8 cellular contexts compared by ENCODE assay signal in genomic region chr11:119101759-119102423, GRCh38. TPM values are rescaled to one million over a fixed set of nuclear protein-coding genes. Genes with fewer than 3 reads are reported as not detected.
DNase-seq lines count a peak whose midpoint lies in the region; ATAC-seq and TF ChIP-seq lines count a peak whose summit lies in the region.

DPAGT1 (minus strand) TSS chr11:119101853; CDS start chr11:119101655, 198 bp downstream.

- H3K36me3 ChIP-seq in Peyer's patch, result peaks cover 0 to 16% (median 0%) of the 10 kb centered on the region in 3 donors
- H3K36me3 ChIP-seq in esophagus muscularis mucosa, result peaks cover 8 to 21% (median 16%) of the 10 kb centered on the region in 4 donors
- peaks cover 16% of the 10 kb centered on the region for H3K36me3 ChIP-seq in muscle layer of colon (ENCODE audit: insufficient read depth, low read length)

- WGBS in esophagus muscularis mucosa, result under 1% methylated on average over 32 of the region's 32 CpGs

- no peaks in the 10 kb centered on the region for H3K27me3 ChIP-seq in Peyer's patch
- H3K27me3 ChIP-seq in esophagus muscularis mucosa, result no peaks in the 10 kb centered on the region
- no peaks in the 10 kb centered on the region for H3K27me3 ChIP-seq in muscle layer of colon (ENCODE audit: control insufficient read depth in 1 of 2, insufficient read depth in 2 of 2, low read length in 2 of 2)

- peaks cover 14% of the 10 kb centered on the region for H3K36me3 Mint-ChIP-seq in activated T-cell treated with anti-CD3 and anti-CD28 coated beads, Interleukin-2, amount 50 U/mL, for 4 hours (ENCODE audit: insufficient read depth)

- no peaks in the 10 kb centered on the region for H3K9me3 Mint-ChIP-seq in activated T-cell treated with anti-CD3 and anti-CD28 coated beads, Interleukin-2, amount 50 U/mL, for 4 hours

- peak; percentile 72 for ATAC-seq in GM21723 (IDR thresholded peaks at IDR 0.05; ENCODE audit: unreplicated experiment)
- ATAC-seq in activated T-cell treated with anti-CD3 and anti-CD28 coated beads, Interleukin-2, amount 50 U/mL, for 4 hours, result peak; percentile 88 to 90

- H3K4me1 ChIP-seq in Peyer's patch, result peaks cover 4 to 32% (median 9%) of the 10 kb centered on the region in 4 donors
- H3K4me1 ChIP-seq in esophagus muscularis mucosa, result peaks cover 38 to 45% (median 40%) of the 10 kb centered on the region in 4 donors
- H3K4me1 ChIP-seq in muscle layer of colon (ENCODE audit: insufficient read depth, low read length), result peaks cover 21% of the 10 kb centered on the region

- TF ChIP-seq POLR2A in Peyer's patch (IDR thresholded peaks at IDR 0.05), result peak; percentile 13 to 52
- no peak for TF ChIP-seq POLR2A in esophagus muscularis mucosa (IDR thresholded peaks at IDR 0.05; ENCODE audit: low read depth)

- peak; percentile 97 for DNase-seq in DMS153 (lab: John Stamatoyannopoulos, UW)
- peak; percentile 99 for DNase-seq in KG1 (lab: John Stamatoyannopoulos, UW)
- peak; percentile 86 to 95 (median 88) for DNase-seq in Peyer's patch
- peak; percentile 78 for DNase-seq in activated T-cell treated with anti-CD3 and anti-CD28 coated beads, Interleukin-2, amount 50 U/mL, for 4 hours
- peak; percentile 97 for DNase-seq in esophagus muscularis mucosa (ENCODE audit: extremely low spot score)
- DNase-seq in stimulated activated CD8-positive, alpha-beta memory T cell treated with anti-CD3 and anti-CD28 coated beads, Interleukin-7, amount 100 ng/mL, for 24 hours (ENCODE audit: low read depth), result peak; percentile 74

- peak within 1 kb of the TSS; percentile 73 to 97 (median 82) for H3K4me3 ChIP-seq in Peyer's patch
- H3K4me3 ChIP-seq in esophagus muscularis mucosa, result peak within 1 kb of the TSS; percentile 77 to 80 (median 78)
- peak within 1 kb of the TSS; percentile 78 to 86 for H3K4me3 ChIP-seq in muscle layer of colon (ENCODE audit: low read depth in 1 of 2, low read length in 2 of 2)

- H3K4me1 Mint-ChIP-seq in activated T-cell treated with anti-CD3 and anti-CD28 coated beads, Interleukin-2, amount 50 U/mL, for 4 hours (ENCODE audit: low read depth), result peaks cover 38% of the 10 kb centered on the region

- TF ChIP-seq CTCF in Peyer's patch (IDR thresholded peaks at IDR 0.05) (peak in 2 of 6 experiments; percentile 1 to 5), esophagus muscularis mucosa (IDR thresholded peaks at IDR 0.05) (peak in 1 of 3 experiments; percentile 2)

- peak within 1 kb of the TSS; percentile 72 for H3K9ac ChIP-seq in muscle layer of colon (ENCODE audit: low read length)

- no peak for TF ChIP-seq EP300 in esophagus muscularis mucosa (IDR thresholded peaks at IDR 0.05)

- H3K4me3 Mint-ChIP-seq in activated T-cell treated with anti-CD3 and anti-CD28 coated beads, Interleukin-2, amount 50 U/mL, for 4 hours, result peak within 1 kb of the TSS; percentile 91

- H3K27me3 Mint-ChIP-seq in activated T-cell treated with anti-CD3 and anti-CD28 coated beads, Interleukin-2, amount 50 U/mL, for 4 hours (ENCODE audit: low read depth), result no peaks in the 10 kb centered on the region

- H3K9me3 ChIP-seq in Peyer's patch, result no peaks in the 10 kb centered on the region
- no peaks in the 10 kb centered on the region for H3K9me3 ChIP-seq in esophagus muscularis mucosa
- no peaks in the 10 kb centered on the region for H3K9me3 ChIP-seq in muscle layer of colon (ENCODE audit: low read length)

- intact Hi-C loops in esophagus muscularis mucosa (cut with DNase I), result no loop called here

- H3K27ac ChIP-seq in Peyer's patch (peak within 1 kb of the TSS; percentile 88 to 92 (median 89)), esophagus muscularis mucosa (replicated peaks in 1 of 4) (peak within 1 kb of the TSS; percentile 84 to 93 (median 88)), muscle layer of colon (ENCODE audit: low read depth, low read length) (peak within 1 kb of the TSS; percentile 81)

RNA-seq across cellular contexts. Expression of gene DPAGT1, which starts in this region (rescaled TPM):
- 10 to 100 TPM; 10.7 to 38.6 (median 33.1) TPM for total RNA-seq in Peyer's patch
- total RNA-seq in activated T-cell treated with anti-CD3 and anti-CD28 coated beads, Interleukin-2, amount 50 U/mL, for 4 hours, result 10 to 100 TPM; 53.9 to 61.0 (median 60.9) TPM
- 10 to 100 TPM; 14.2 to 28.7 (median 19.9) TPM for total RNA-seq in esophagus muscularis mucosa

Comparison
In these comparisons a context has a peak if more than half of its experiments do, and no peak if none do; other contexts are left out.
1. Peak in every context shown above with its lines: DNase-seq, ATAC-seq, H3K4me3 ChIP-seq and H3K27ac ChIP-seq.